8 cellular contexts compared by ENCODE assay signal in the genomic region with DNA sequence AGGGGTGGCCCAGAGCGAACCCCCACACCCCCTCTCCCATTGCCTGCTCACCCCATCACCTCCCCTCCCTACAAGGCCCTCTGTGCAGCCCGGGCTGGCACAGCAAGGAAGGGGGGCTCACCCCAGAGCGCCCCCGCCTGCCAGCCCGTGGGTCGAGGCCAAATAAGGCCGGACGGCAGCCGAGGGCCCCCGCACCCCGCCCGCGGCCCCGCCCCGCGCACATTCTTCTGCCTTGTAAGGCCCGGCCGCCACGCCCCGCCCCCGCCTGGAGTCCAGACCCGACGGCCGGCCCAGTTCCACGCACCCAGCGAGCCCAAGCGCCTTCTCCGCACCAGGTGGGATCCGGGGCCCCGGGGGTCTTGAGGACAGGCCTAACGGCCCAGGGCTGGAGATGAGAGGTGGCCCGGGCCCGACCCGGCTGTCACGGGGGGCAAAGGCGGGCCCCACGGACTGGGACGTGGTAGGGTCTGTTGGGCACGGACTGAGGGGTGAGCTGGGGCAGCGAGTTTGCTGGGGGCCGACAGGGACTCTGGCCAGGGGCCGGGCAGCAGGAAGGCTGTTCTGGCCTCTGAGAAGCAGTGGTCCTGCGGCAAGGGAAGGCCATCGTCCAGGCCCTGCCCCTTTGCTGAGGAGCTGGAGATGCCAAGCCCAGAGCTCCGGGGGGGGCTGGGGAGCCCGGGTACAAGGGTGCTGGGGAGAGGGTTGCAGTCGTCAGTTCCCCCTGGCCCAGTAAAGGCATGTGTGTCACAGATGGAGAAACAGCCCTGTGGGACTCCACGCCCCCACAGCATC. TPM values are rescaled to one million over a fixed set of nuclear protein-coding genes. Genes with fewer than 3 reads are reported as not detected.
A peak's percentile ranks its signal among the peaks of the same experiment; 100 is the strongest.
DNase-seq lines count a peak whose midpoint lies in the region; ATAC-seq and TF ChIP-seq lines count a peak whose summit lies in the region.

A gene (plus strand): TSS at position 293 of the 792 bp plus-strand sequence. CDS start 3,366 bp downstream, outside the sequence.

- H3K4me3 Mint-ChIP-seq in activated B cell treated with CpG ODN at 0.5 μM for 24 hours, result peak within 1 kb of the TSS; percentile 66

- peaks cover 6% of the 10 kb centered on the region for H3K4me1 Mint-ChIP-seq in activated B cell treated with CpG ODN at 0.5 μM for 24 hours

- peak within 1 kb of the TSS; percentile 86 for H3K27ac ChIP-seq in osteoblast (ENCODE audit: low read depth, low read length)

- CTCF ChIA-PET in activated B cell treated with CpG ODN at 0.5 μM for 24 hours (lab: Charles Lee), result interaction anchor here (0.6 kb wide), 1 partner anchor 62 kb away, joined by 3 read pairs; no protein-coding TSS in a partner anchor

- ATAC-seq in GM19463 (IDR thresholded peaks at IDR 0.05; ENCODE audit: unreplicated experiment), result peak; percentile 53
- ATAC-seq in activated B cell treated with CpG ODN at 0.5 μM for 24 hours (ENCODE audit: low read depth), result peak; percentile 80
- peak; percentile 91 for ATAC-seq in Right ventricle myocardium superior (ENCODE audit: poor library complexity)

- POLR2A ChIA-PET in activated B cell treated with CpG ODN at 0.5 μM for 24 hours (lab: Charles Lee), result interaction anchor here (1.5 kb wide), 1 partner anchor 64 kb away, joined by 4 read pairs; a partner anchor contains a TSS

- H3K27me3 ChIP-seq in osteoblast (ENCODE audit: insufficient read depth, low read length), result no peaks in the 10 kb centered on the region

- H4K20me1 ChIP-seq in osteoblast (ENCODE audit: insufficient read depth, low read length), result peaks cover 41% of the 10 kb centered on the region

- TF ChIP-seq CTCF in activated B cell treated with CpG ODN at 0.5 μM for 24 hours (IDR thresholded peaks at IDR 0.05) (no peak), osteoblast (IDR thresholded peaks at IDR 0.05; ENCODE audit: extremely low read depth, low read depth, low read length) (no peak)

- H3K27me3 Mint-ChIP-seq in activated B cell treated with CpG ODN at 0.5 μM for 24 hours, result no peaks in the 10 kb centered on the region

- intact Hi-C loops in activated B cell treated with CpG ODN at 0.5 μM for 24 hours (cut with micrococcal nuclease), result no loop called here
- intact Hi-C loops in Right ventricle myocardium superior (cut with DNase I), result loop anchor here (5.0 kb wide), 2 partner anchors 44 to 79 kb away; no protein-coding TSS in a partner anchor

- peaks cover 21% of the 10 kb centered on the region for H3K36me3 ChIP-seq in osteoblast (ENCODE audit: insufficient read depth, low read length)

- no peaks in the 10 kb centered on the region for H3K9me3 Mint-ChIP-seq in activated B cell treated with CpG ODN at 0.5 μM for 24 hours

- peak within 1 kb of the TSS; percentile 94 for H3K4me2 ChIP-seq in osteoblast (ENCODE audit: insufficient read depth, low read length)

- H3K4me3 ChIP-seq in osteoblast (ENCODE audit: insufficient read depth, low read length), result peak within 1 kb of the TSS; percentile 99

- peak within 1 kb of the TSS; percentile 45 for H2AFZ ChIP-seq in osteoblast (ENCODE audit: low read length)

- H3K36me3 Mint-ChIP-seq in activated B cell treated with CpG ODN at 0.5 μM for 24 hours (ENCODE audit: low read depth), result no peaks in the 10 kb centered on the region

- peak; percentile 46 for DNase-seq in activated B cell treated with CpG ODN at 0.5 μM for 24 hours
- DNase-seq in Right ventricle myocardium superior, result peak; percentile 96
- peak; percentile 98 for DNase-seq in osteoblast (ENCODE audit: insufficient read length, low spot score, missing footprints)
- DNase-seq in NCI-H1092 treated with DMSO at 0.1 percent for 48 hours (lab: John Stamatoyannopoulos, UW), result no peak
- no peak for DNase-seq in pons (ENCODE audit: low spot score)
- DNase-seq in cerebellum (ENCODE audit: low spot score), result no peak
- no peak for DNase-seq in SIG-M5 treated with dmso at 0.1 percent for 504 hours (lab: John Stamatoyannopoulos, UW; ENCODE audit: unreplicated experiment)

- H3K4me1 ChIP-seq in osteoblast (ENCODE audit: insufficient read depth, low read length), result peaks cover 42% of the 10 kb centered on the region

- H3K79me2 ChIP-seq in osteoblast (ENCODE audit: insufficient read depth, low read length), result peaks cover 48% of the 10 kb centered on the region

- H3K27ac Mint-ChIP-seq in activated B cell treated with CpG ODN at 0.5 μM for 24 hours, result no peak within 1 kb of the TSS

- no peaks in the 10 kb centered on the region for H3K9me3 ChIP-seq in osteoblast (ENCODE audit: low read depth, low read length)

RNA-seq across cellular contexts. Expression of the gene that starts here (rescaled TPM):
- total RNA-seq in activated B cell treated with CpG ODN at 0.5 μM for 24 hours (5.4 and 8.0 TPM in 2 replicates), Right ventricle myocardium superior (1,602 TPM), osteoblast (135 and 141 TPM in 2 replicates), cerebellum (0.36 TPM)

Comparison
In these comparisons a context has a peak if more than half of its experiments do, and no peak if none do; other contexts are left out.
1. RNA of the gene that starts here (total RNA-seq): 1,602 TPM in Right ventricle myocardium superior (single experiment) and 135 to 141 TPM in osteoblast; 5.4 to 8.0 TPM in activated B cell treated with CpG ODN at 0.5 μM for 24 hours and 0.36 TPM in cerebellum (single experiment); every median in the first group is over 10 times any median in the second.
2. RNA of the gene that starts here (total RNA-seq): 1,602 TPM in Right ventricle myocardium superior (single experiment); 135 to 141 TPM in osteoblast; every median in the first group is over 10 times any median in the second.
3. DNase-seq: peak in activated B cell treated with CpG ODN at 0.5 μM for 24 hours (single experiment), Right ventricle myocardium superior (single experiment) and osteoblast (single experiment); none in NCI-H1092 treated with DMSO at 0.1 percent for 48 hours (single experiment), pons (single experiment), cerebellum (single experiment) and SIG-M5 treated with dmso at 0.1 percent for 504 hours (single experiment).
4. Peak in every context shown above with its lines, with median percentiles within 50 percentile points of each other: ATAC-seq.